ENCODE assay signal across 17 cellular contexts in the genomic region with DNA sequence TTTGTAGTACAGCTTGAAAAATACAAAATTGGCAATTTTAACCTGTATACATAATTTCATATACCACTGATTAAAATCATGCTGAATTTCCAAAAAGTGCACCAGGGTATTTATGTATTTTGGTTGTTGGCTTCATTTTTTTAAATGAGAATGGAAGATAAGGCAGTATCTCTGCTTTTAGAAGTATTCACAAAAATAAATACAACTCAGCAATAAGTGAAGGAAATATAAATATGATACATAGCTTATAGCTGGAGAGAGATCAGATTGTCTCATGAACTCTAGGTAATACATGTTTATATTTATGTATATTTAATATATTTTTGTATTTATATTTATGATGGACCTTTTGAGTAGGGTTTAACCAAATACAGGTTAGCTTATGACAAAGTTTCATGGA.
"Had no signal": no experiment of that assay in that cellular context is flagged by ENCODE, and none has a peak within 500 bp of the region (broad histone marks: within the 10 kb centered on the region; RNA-seq: fewer than 3 reads in every experiment).

No MANE protein-coding gene starts in this region.

- H3K9me3 ChIP-seq: ascending aorta, gastrocnemius medialis, heart left ventricle, mucosa of descending colon, sigmoid colon, spleen had no signal

- H3K27ac Mint-ChIP-seq: activated CD4-positive, alpha-beta T cell treated with anti-CD3 and anti-CD28 coated beads, Interleukin-2, amount 10 ng/mL, durations not matched to agents 24 days and 14 days; activated T-helper 2 cell treated with anti-CD3 and anti-CD28 coated beads, Interferon-gamma antibody, Interleukin-2, Interleukin-4, amounts not matched to agents 10 μg/mL and 5 μg/mL and 100 μg/mL, durations not matched to agents 14 hours and 24 hours and 36 hours; nephron; WTC11 had no signal

- H3K4me3 ChIP-seq: ascending aorta, gastrocnemius medialis, heart left ventricle, mucosa of descending colon, sigmoid colon, spleen had no signal

- ATAC-seq: esophagus mucosa, gastrocnemius medialis, heart left ventricle, mucosa of descending colon, WTC11 had no signal

- H3K4me1 Mint-ChIP-seq: WTC11 had no signal

- DNase-seq: activated CD4-positive, alpha-beta T cell treated with anti-CD3 and anti-CD28 coated beads, Interleukin-2, amount 10 ng/mL, durations not matched to agents 24 days and 14 days; activated naive CD4-positive, alpha-beta T cell treated with Interleukin-2 at 50 U/mL for 16 hours; cerebellar nuclear complex; effector CD4-positive, alpha-beta T cell; gastrocnemius medialis; heart left ventricle; mesenchymal stem cell; mucosa of descending colon; sigmoid colon; spleen; stimulated activated CD4-positive, alpha-beta T cell treated with anti-CD3 and anti-CD28 coated beads, Interleukin-4, amount 100 ng/mL, for 4 hours; stimulated activated naive CD4-positive, alpha-beta T cell had no signal

- H3K27me3 Mint-ChIP-seq: activated CD4-positive, alpha-beta T cell treated with anti-CD3 and anti-CD28 coated beads, Interleukin-2, amount 10 ng/mL, durations not matched to agents 24 days and 14 days had no signal

- H3K27me3 ChIP-seq: ascending aorta, gastrocnemius medialis, heart left ventricle, sigmoid colon, spleen had no signal

- H3K9me3 Mint-ChIP-seq: activated CD4-positive, alpha-beta T cell treated with anti-CD3 and anti-CD28 coated beads, Interleukin-2, amount 10 ng/mL, durations not matched to agents 24 days and 14 days; activated T-helper 2 cell treated with anti-CD3 and anti-CD28 coated beads, Interferon-gamma antibody, Interleukin-2, Interleukin-4, amounts not matched to agents 10 μg/mL and 5 μg/mL and 100 μg/mL, durations not matched to agents 14 hours and 24 hours and 36 hours; nephron; WTC11 had no signal

- H3K4me3 Mint-ChIP-seq: activated CD4-positive, alpha-beta T cell treated with anti-CD3 and anti-CD28 coated beads, Interleukin-2, amount 10 ng/mL, durations not matched to agents 24 days and 14 days; nephron; WTC11 had no signal

- H3K27ac ChIP-seq: ascending aorta, heart left ventricle, sigmoid colon, spleen had no signal
